24 cellular contexts compared by ENCODE assay signal in genomic region chr6:110034637-110035096, GRCh38. TPM values are rescaled to one million over a fixed set of nuclear protein-coding genes. Genes with fewer than 3 reads are reported as not detected.
DNase-seq lines count a peak whose midpoint lies in the region; ATAC-seq and TF ChIP-seq lines count a peak whose summit lies in the region.
"Had no signal": no experiment of that assay in that cellular context is flagged by ENCODE, and none has a peak within 500 bp of the region (broad histone marks: within the 10 kb centered on the region; RNA-seq: fewer than 3 reads in every experiment).

No MANE protein-coding gene starts in this region.

- peaks cover 0 to 6% (median 0%) of the 10 kb centered on the region in 4 donors for H3K27me3 ChIP-seq in esophagus muscularis mucosa
- H3K27me3 ChIP-seq: MG63 had no signal

- no peak for TF ChIP-seq POLR2A in esophagus muscularis mucosa (IDR thresholded peaks at IDR 0.05; ENCODE audit: low read depth)

- TF ChIP-seq CTCF in esophagus muscularis mucosa (IDR thresholded peaks at IDR 0.05) (no peak), osteocyte (IDR thresholded peaks at IDR 0.05) (no peak), GM13977 (IDR thresholded peaks at IDR 0.05; ENCODE audit: extremely low read depth, insufficient read depth, missing control alignments) (no peak)

- no peak for TF ChIP-seq EP300 in esophagus muscularis mucosa (IDR thresholded peaks at IDR 0.05)

- in situ Hi-C loops in GM13977 (cut with MboI; ENCODE audit: low pct_unique_long_range_greater_than_20kb, low sequenced_read_pairs, unreplicated experiment), result loop anchor here (10.0 kb wide), 2 partner anchors 320 to 510 kb away; no protein-coding TSS in a partner anchor

- no peaks in the 10 kb centered on the region for H3K36me3 Mint-ChIP-seq in activated CD4-positive, alpha-beta T cell treated with anti-CD3 and anti-CD28 coated beads, Interleukin-2, amount 10 ng/mL, durations not matched to agents 24 days and 14 days (ENCODE audit: low read depth)
- H3K36me3 Mint-ChIP-seq in osteocyte (ENCODE audit: unreplicated experiment), result no peaks in the 10 kb centered on the region

- 77% methylated on average over 8 of the region's 8 CpGs for WGBS in esophagus muscularis mucosa

- H3K9me3 ChIP-seq in esophagus muscularis mucosa, result no peaks in the 10 kb centered on the region
- H3K9me3 ChIP-seq: MG63 had no signal

- no peaks in the 10 kb centered on the region for H3K36me3 ChIP-seq in esophagus muscularis mucosa
- H3K36me3 ChIP-seq: MG63 had no signal

- H3K9me3 Mint-ChIP-seq in activated CD4-positive, alpha-beta T cell treated with anti-CD3 and anti-CD28 coated beads, Interleukin-2, amount 10 ng/mL, durations not matched to agents 24 days and 14 days, result no peaks in the 10 kb centered on the region
- H3K9me3 Mint-ChIP-seq in osteocyte (ENCODE audit: unreplicated experiment), result no peaks in the 10 kb centered on the region
- H3K9me3 Mint-ChIP-seq: CD8-positive, alpha-beta T cell had no signal

- H3K4me1 Mint-ChIP-seq in activated CD4-positive, alpha-beta T cell treated with anti-CD3 and anti-CD28 coated beads, Interleukin-2, amount 10 ng/mL, durations not matched to agents 24 days and 14 days, result peaks cover 5% of the 10 kb centered on the region
- H3K4me1 Mint-ChIP-seq in osteocyte (ENCODE audit: unreplicated experiment), result peaks cover 3% of the 10 kb centered on the region

- H3K4me3 Mint-ChIP-seq in activated CD4-positive, alpha-beta T cell treated with anti-CD3 and anti-CD28 coated beads, Interleukin-2, amount 10 ng/mL, durations not matched to agents 24 days and 14 days, result no peak overlapping the region
- H3K4me3 Mint-ChIP-seq in osteocyte (ENCODE audit: unreplicated experiment), result no peak overlapping the region
- H3K4me3 Mint-ChIP-seq: CD8-positive, alpha-beta T cell had no signal

- no peak overlapping the region for H3K27ac Mint-ChIP-seq in activated CD4-positive, alpha-beta T cell treated with anti-CD3 and anti-CD28 coated beads, Interleukin-2, amount 10 ng/mL, durations not matched to agents 24 days and 14 days
- H3K27ac Mint-ChIP-seq in osteocyte (ENCODE audit: unreplicated experiment), result no peak overlapping the region
- H3K27ac Mint-ChIP-seq: CD8-positive, alpha-beta T cell had no signal

- H3K27ac ChIP-seq in esophagus muscularis mucosa (replicated peaks in 1 of 4), result no peak overlapping the region

- no peak for ATAC-seq in GM21737 (IDR thresholded peaks at IDR 0.05; ENCODE audit: unreplicated experiment)
- no peak for ATAC-seq in HG02759 (IDR thresholded peaks at IDR 0.05; ENCODE audit: unreplicated experiment)
- ATAC-seq: CD8-positive, alpha-beta T cell; K562; SK-N-SH treated with all-trans-retinoic acid at 6 μM for 48 hours had no signal

- intact Hi-C loops in activated CD4-positive, alpha-beta T cell treated with anti-CD3 and anti-CD28 coated beads, Interleukin-2, amount 10 ng/mL, durations not matched to agents 24 days and 14 days (cut with micrococcal nuclease), result loop anchor here (5.0 kb wide), 1 partner anchor 437 kb away; no protein-coding TSS in a partner anchor
- intact Hi-C loops in esophagus muscularis mucosa (cut with DNase I), result no loop called here

- H3K4me3 ChIP-seq in esophagus muscularis mucosa, result no peak overlapping the region
- H3K4me3 ChIP-seq: K562, MG63 had no signal

- peak; percentile 39 for DNase-seq in activated CD4-positive, alpha-beta T cell treated with anti-CD3 and anti-CD28 coated beads, Interleukin-2, amount 10 ng/mL, durations not matched to agents 24 days and 14 days
- DNase-seq in activated CD4-positive, alpha-beta T cell treated with anti-CD3 and anti-CD28 coated beads for 48 hours, result no peak
- peak; percentile 56 for DNase-seq in NCI-H2227 (lab: John Stamatoyannopoulos, UW; ENCODE audit: unreplicated experiment)
- DNase-seq in esophagus muscularis mucosa (ENCODE audit: extremely low spot score), result peak; percentile 62
- peak; percentile 49 for DNase-seq in osteocyte (ENCODE audit: extremely low spot score, unreplicated experiment)
- no peak for DNase-seq in GM13977 (ENCODE audit: low spot score)
- DNase-seq: 8988T; AML-193; C1 segment of cervical spinal cord; CD8-positive, alpha-beta T cell; GDM1; MG63; NCI-H1436; NCI-H187 treated with DMSO at 0.1 percent for 48 hours; NCI-H446; NCI-H69; SIG-M5 had no signal

- peaks cover 0 to 5% (median 4%) of the 10 kb centered on the region in 4 donors for H3K4me1 ChIP-seq in esophagus muscularis mucosa

- H3K27me3 Mint-ChIP-seq in activated CD4-positive, alpha-beta T cell treated with anti-CD3 and anti-CD28 coated beads, Interleukin-2, amount 10 ng/mL, durations not matched to agents 24 days and 14 days, result no peaks in the 10 kb centered on the region
- peaks cover 15% of the 10 kb centered on the region for H3K27me3 Mint-ChIP-seq in osteocyte (ENCODE audit: unreplicated experiment)

RNA-seq across cellular contexts. Expression of gene GPR6, which starts 56.6 kb away (rescaled TPM):
- not detected in 2 replicates for total RNA-seq in activated CD4-positive, alpha-beta T cell treated with anti-CD3 and anti-CD28 coated beads, Interleukin-2, amount 10 ng/mL, durations not matched to agents 24 days and 14 days
- total RNA-seq in esophagus muscularis mucosa (under 1 TPM in 1 of 4 donors, not detected in 3; 0.52 TPM), osteocyte (not detected in 2 replicates)
- total RNA-seq: CD8-positive, alpha-beta T cell; Daoy; H4; K562; LHCN-M2 had no signal

Comparison
In these comparisons a context has a peak if more than half of its experiments do, and no peak if none do; other contexts are left out.
1. DNase-seq: peak in activated CD4-positive, alpha-beta T cell treated with anti-CD3 and anti-CD28 coated beads, Interleukin-2, amount 10 ng/mL, durations not matched to agents 24 days and 14 days (single experiment), NCI-H2227 (single experiment), esophagus muscularis mucosa (single experiment) and osteocyte (single experiment); none in activated CD4-positive, alpha-beta T cell treated with anti-CD3 and anti-CD28 coated beads for 48 hours (single experiment) and GM13977 (single experiment).